9 cellular contexts compared by ENCODE assay signal in the genomic region with DNA sequence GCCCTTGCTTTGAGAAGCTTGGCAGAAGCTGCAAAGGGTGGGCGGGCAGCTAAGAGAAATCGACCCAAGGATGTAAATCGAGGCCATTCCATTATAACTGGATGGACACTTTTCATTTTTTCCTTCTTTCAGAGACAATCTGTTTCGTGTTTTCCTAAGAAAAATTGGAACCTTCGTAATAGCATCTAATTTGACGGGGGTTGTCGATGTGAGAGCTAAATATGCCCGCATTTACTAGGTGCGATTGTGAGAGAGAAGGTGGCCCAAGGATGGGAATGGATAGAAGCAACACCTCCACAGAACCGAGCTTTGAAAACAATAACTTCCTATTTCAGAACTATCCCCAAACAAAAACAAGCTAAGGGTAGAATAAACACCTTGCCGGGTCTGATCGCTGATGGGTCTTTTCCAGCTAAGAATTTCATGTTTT. TPM values are rescaled to one million over a fixed set of nuclear protein-coding genes. Genes with fewer than 3 reads are reported as not detected.
DNase-seq lines count a peak whose midpoint lies in the region; ATAC-seq and TF ChIP-seq lines count a peak whose summit lies in the region.
"Had no signal": no experiment of that assay in that cellular context is flagged by ENCODE, and none has a peak within 500 bp of the region (broad histone marks: within the 10 kb centered on the region; RNA-seq: fewer than 3 reads in every experiment).

No MANE protein-coding gene starts in this region.

- no peak for DNase-seq in left ventricle myocardium inferior
- DNase-seq in Right ventricle myocardium superior = no peak
- DNase-seq in central memory CD8-positive, alpha-beta T cell (ENCODE audit: low spot score in 2 of 2) = no peak
- no peak for DNase-seq in uterus
- DNase-seq in GM19240 (ENCODE audit: insufficient read length, low spot score) = no peak
- DNase-seq in A172 (ENCODE audit: low spot score) = no peak

- H3K27me3 Mint-ChIP-seq in central memory CD8-positive, alpha-beta T cell = peaks cover 68% of the 10 kb centered on the region

- peak overlapping the region; percentile 90 for H3K9ac ChIP-seq in mucosa of stomach (ENCODE audit: low read length)

- H3K4me1 Mint-ChIP-seq in central memory CD8-positive, alpha-beta T cell = no peaks in the 10 kb centered on the region

- no peaks in the 10 kb centered on the region for H3K9me3 Mint-ChIP-seq in central memory CD8-positive, alpha-beta T cell

- H3K4me1 ChIP-seq in left ventricle myocardium inferior (peaks cover 10% of the 10 kb centered on the region), mucosa of stomach (ENCODE audit: control insufficient read depth, insufficient read depth, low read length) (peaks cover 55% of the 10 kb centered on the region), uterus (peaks cover 0 to 3% of the 10 kb centered on the region in 2 donors)

- ATAC-seq in Right ventricle myocardium superior (ENCODE audit: poor library complexity) (no peak), HG02610 (IDR thresholded peaks at IDR 0.05; ENCODE audit: unreplicated experiment) (no peak)
- no peak for ATAC-seq in central memory CD8-positive, alpha-beta T cell (replicated peaks; ENCODE audit: extremely low read depth, poor library complexity, severe bottlenecking)

- intact Hi-C loops in left ventricle myocardium inferior (cut with micrococcal nuclease) = no loop called here
- intact Hi-C loops in Right ventricle myocardium superior (cut with DNase I) = no loop called here
- intact Hi-C loops in uterus (cut with DNase I; ENCODE audit: low total_unique reads) = no loop called here

- H3K4me3 ChIP-seq in left ventricle myocardium inferior (peak overlapping the region; percentile 67), mucosa of stomach (ENCODE audit: low read length) (peak overlapping the region; percentile 48), uterus (peak overlapping the region; percentile 62 to 64)

- H3K27ac Mint-ChIP-seq in central memory CD8-positive, alpha-beta T cell (ENCODE audit: low read depth) = no peak overlapping the region

- H3K27ac ChIP-seq in left ventricle myocardium inferior (replicated peaks) (no peak overlapping the region), uterus (peak overlapping the region; percentile 82)

- H3K9me3 ChIP-seq in left ventricle myocardium inferior (replicated peaks) = no peaks in the 10 kb centered on the region
- H3K9me3 ChIP-seq in mucosa of stomach (ENCODE audit: control insufficient read depth, low read length) = no peaks in the 10 kb centered on the region
- H3K9me3 ChIP-seq in uterus = no peaks in the 10 kb centered on the region

- no peaks in the 10 kb centered on the region for H3K36me3 ChIP-seq in left ventricle myocardium inferior
- no peaks in the 10 kb centered on the region for H3K36me3 ChIP-seq in mucosa of stomach (ENCODE audit: control insufficient read depth, insufficient read depth, low read length)
- H3K36me3 ChIP-seq in uterus = no peaks in the 10 kb centered on the region

- TF ChIP-seq CTCF in left ventricle myocardium inferior (IDR thresholded peaks at IDR 0.05; ENCODE audit: borderline replicate concordance) (no peak), uterus (IDR thresholded peaks at IDR 0.05) (no peak)

- H3K36me3 Mint-ChIP-seq in central memory CD8-positive, alpha-beta T cell (ENCODE audit: insufficient read depth) = no peaks in the 10 kb centered on the region

- H3K4me3 Mint-ChIP-seq in central memory CD8-positive, alpha-beta T cell = peak overlapping the region; percentile 44

- TF ChIP-seq POLR2A in uterus (IDR thresholded peaks at IDR 0.05) = no peak

- peaks cover 100% of the 10 kb centered on the region for H3K27me3 ChIP-seq in left ventricle myocardium inferior (ENCODE audit: low read depth)
- H3K27me3 ChIP-seq in mucosa of stomach (ENCODE audit: control insufficient read depth, insufficient read depth, low read length) = no peaks in the 10 kb centered on the region
- no peaks in the 10 kb centered on the region for H3K27me3 ChIP-seq in uterus

RNA-seq across cellular contexts. Expression of gene HOXA4, which starts 0.8 kb away (rescaled TPM):
- total RNA-seq in left ventricle myocardium inferior (not detected), Right ventricle myocardium superior (0.97 TPM), uterus (1 to 10 TPM in 1 of 4 donors, under 1 TPM in 2, not detected in 1; 0.14 to 7.7 (median 0.26) TPM)
- 2.0 and 3.4 TPM in 2 replicates for total RNA-seq in A172 (2014; rRNA removed; shearing (Covaris generic))

RNA-seq across cellular contexts. Expression of gene HOXA5, which starts 12.1 kb away (rescaled TPM):
- total RNA-seq in left ventricle myocardium inferior (not detected), Right ventricle myocardium superior (0.62 TPM), uterus (10 to 100 TPM; 10.7 to 61.0 (median 18.9) TPM)
- total RNA-seq in A172 (2014; rRNA removed; shearing (Covaris generic)) = 0.98 and 1.9 TPM in 2 replicates
- total RNA-seq: T-helper 1 cell treated with Interleukin-12 subunit alpha and Interleukin-12 subunit beta and Interleukin-4 antibody, amounts not matched to agents 30 ng/mL and 1 ng/mL, for 36 hours had no signal

RNA-seq across cellular contexts. Expression of gene HOXA6, which starts 16.2 kb away (rescaled TPM):
- not detected for total RNA-seq in left ventricle myocardium inferior
- not detected for total RNA-seq in Right ventricle myocardium superior
- 10 to 100 TPM in 3 of 4 donors, 1 to 10 TPM in 1; 1.8 to 19.1 (median 15.4) TPM for total RNA-seq in uterus
- 0.48 TPM in 1 of 2 replicates, not detected in the other for total RNA-seq in A172 (2014; rRNA removed; shearing (Covaris generic))
- total RNA-seq: T-helper 1 cell treated with Interleukin-12 subunit alpha and Interleukin-12 subunit beta and Interleukin-4 antibody, amounts not matched to agents 30 ng/mL and 1 ng/mL, for 36 hours had no signal

RNA-seq across cellular contexts. Expression of gene HOXA3, which starts 21.0 kb away (rescaled TPM):
- total RNA-seq in left ventricle myocardium inferior = not detected
- total RNA-seq in Right ventricle myocardium superior = 0.35 TPM
- total RNA-seq in uterus = 10 to 100 TPM in 2 of 4 donors, 1 to 10 TPM in 2; 1.0 to 34.5 (median 19.0) TPM
- total RNA-seq in A172 (2014; rRNA removed; shearing (Covaris generic)) = 0.07 and 0.41 TPM in 2 replicates
- total RNA-seq: T-helper 1 cell treated with Interleukin-12 subunit alpha and Interleukin-12 subunit beta and Interleukin-4 antibody, amounts not matched to agents 30 ng/mL and 1 ng/mL, for 36 hours had no signal

RNA-seq across cellular contexts. Expression of gene HOXA7, which starts 25.1 kb away (rescaled TPM):
- total RNA-seq in left ventricle myocardium inferior (0.36 TPM), Right ventricle myocardium superior (not detected), uterus (1 to 10 TPM in 3 of 4 donors, under 1 TPM in 1; 0.26 to 9.1 (median 5.2) TPM)
- total RNA-seq in A172 (2014; rRNA removed; shearing (Covaris generic)) = not detected in 2 replicates
- total RNA-seq: T-helper 1 cell treated with Interleukin-12 subunit alpha and Interleukin-12 subunit beta and Interleukin-4 antibody, amounts not matched to agents 30 ng/mL and 1 ng/mL, for 36 hours had no signal
